22 cellular contexts compared by ENCODE assay signal in the genomic region with DNA sequence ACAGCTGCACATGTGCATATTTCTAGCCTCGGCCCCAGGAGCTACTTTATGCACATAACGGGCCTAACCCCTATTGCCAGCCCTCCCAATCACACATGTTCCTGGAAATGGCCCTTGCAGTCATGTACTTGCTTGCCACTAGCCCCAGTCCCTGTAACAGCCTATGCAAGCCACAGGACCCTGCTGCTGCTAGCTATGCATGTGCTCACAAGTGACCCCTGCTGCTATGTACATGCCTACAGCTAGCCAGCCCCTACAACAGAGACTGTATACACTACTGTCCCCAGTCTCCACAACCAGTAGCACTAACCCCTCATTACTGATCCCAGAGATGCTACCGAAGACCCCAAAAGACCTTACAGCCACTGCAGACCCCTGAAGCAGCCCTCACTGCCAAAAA.
"Had no signal": no experiment of that assay in that cellular context is flagged by ENCODE, and none has a peak within 500 bp of the region (broad histone marks: within the 10 kb centered on the region; RNA-seq: fewer than 3 reads in every experiment).

No MANE protein-coding gene starts in this region.

- H3K36me3 Mint-ChIP-seq: activated naive CD8-positive, alpha-beta T cell; memory B cell; naive B cell had no signal

- DNase-seq: activated CD4-positive, alpha-beta T cell treated with anti-CD3 and anti-CD28 coated beads, Interleukin-2, amount 50 U/mL, for 4 hours; activated CD8-positive, alpha-beta memory T cell treated with anti-CD3 and anti-CD28 coated beads, Interleukin-2, amount 50 U/mL, for 48 hours; activated naive CD4-positive, alpha-beta T cell; activated T-cell treated with anti-CD3 and anti-CD28 coated beads, Interleukin-2, amount 50 U/mL, for 4 hours; adrenal gland; central memory CD4-positive, alpha-beta T cell; dermis blood vessel endothelial cell; effector memory CD4-positive, alpha-beta T cell; glutamatergic neuron; left colon; mucosa of descending colon; naive B cell; occipital lobe; right lobe of liver; stimulated activated CD4-positive, alpha-beta T cell treated with anti-CD3 and anti-CD28 coated beads, Interleukin-1b, Interleukin-23, amount 100 ng/mL, for 48 hours; stomach; WERI-Rb-1 had no signal

- H3K27me3 Mint-ChIP-seq: activated naive CD8-positive, alpha-beta T cell; memory B cell; naive B cell had no signal

- ATAC-seq: activated T-cell treated with anti-CD3 and anti-CD28 coated beads, Interleukin-2, amount 50 U/mL, for 4 hours; esophagus mucosa; left colon; mucosa of descending colon had no signal

- H3K27ac Mint-ChIP-seq: activated naive CD8-positive, alpha-beta T cell; activated T-helper 2 cell treated with anti-CD3 and anti-CD28 coated beads, Interferon-gamma antibody, Interleukin-2, Interleukin-4, amounts not matched to agents 10 μg/mL and 5 μg/mL and 100 μg/mL, durations not matched to agents 14 hours and 24 hours and 36 hours; memory B cell; naive B cell; T-helper 2 cell treated with Interferon-gamma antibody and Interleukin-4, amounts not matched to agents 5 μg/mL and 100 μg/mL, for 36 hours had no signal

- H3K4me3 Mint-ChIP-seq: activated naive CD8-positive, alpha-beta T cell; activated T-cell treated with anti-CD3 and anti-CD28 coated beads, Interleukin-2, amount 50 U/mL, for 4 hours; memory B cell; naive B cell; T-helper 2 cell treated with Interferon-gamma antibody and Interleukin-4, amounts not matched to agents 5 μg/mL and 100 μg/mL, for 36 hours had no signal

- H3K4me1 Mint-ChIP-seq: memory B cell, naive B cell had no signal
